In genomic region chr3:69178838-69179739, GRCh38 we compare ENCODE assay signal across 12 cellular contexts. TPM values are rescaled to one million over a fixed set of nuclear protein-coding genes. Genes with fewer than 3 reads are reported as not detected.
DNase-seq lines count a peak whose midpoint lies in the region; ATAC-seq, FAIRE-seq and TF ChIP-seq lines count a peak whose summit lies in the region.
"Had no signal": no experiment of that assay in that cellular context is flagged by ENCODE, and none has a peak within 500 bp of the region (broad histone marks: within the 10 kb centered on the region; RNA-seq: fewer than 3 reads in every experiment).

No MANE protein-coding gene starts in this region.

- peak; percentile 71 for FAIRE-seq in keratinocyte (lab: Jason Lieb, UNC)
- FAIRE-seq: A204.1, K562 had no signal

- H3K9ac ChIP-seq in keratinocyte (ENCODE audit: control insufficient read depth, extremely low read depth, insufficient read depth, low read length) = peak overlapping the region; percentile 82

- H3K9me1 ChIP-seq in keratinocyte (ENCODE audit: control insufficient read depth, extremely low read depth, insufficient read depth, low read length) = peaks cover 3% of the 10 kb centered on the region

- 67% methylated on average over 5 of the region's 5 CpGs for WGBS in suprapubic skin

- peak overlapping the region; percentile 34 for H3K27ac Mint-ChIP-seq in T-helper 1 cell treated with Interleukin-12 subunit alpha and Interleukin-12 subunit beta and Interleukin-4 antibody, amounts not matched to agents 30 μg/mL and 1 μg/mL, for 36 hours

- peaks cover 26% of the 10 kb centered on the region for H3K4me1 ChIP-seq in keratinocyte (ENCODE audit: control insufficient read depth, extremely low read depth, insufficient read depth, low read length)
- peaks cover 24% of the 10 kb centered on the region for H3K4me1 ChIP-seq in suprapubic skin
- no peaks in the 10 kb centered on the region for H3K4me1 ChIP-seq in A673 (ENCODE audit: insufficient read depth, low read length, poor library complexity, severe bottlenecking)

- no peaks in the 10 kb centered on the region for H3K27me3 Mint-ChIP-seq in T-helper 1 cell treated with Interleukin-12 subunit alpha and Interleukin-12 subunit beta and Interleukin-4 antibody, amounts not matched to agents 30 μg/mL and 1 μg/mL, for 36 hours (ENCODE audit: low read depth)

- H3K4me1 Mint-ChIP-seq in T-helper 1 cell treated with Interleukin-12 subunit alpha and Interleukin-12 subunit beta and Interleukin-4 antibody, amounts not matched to agents 30 μg/mL and 1 μg/mL, for 36 hours (ENCODE audit: low read depth) = peaks cover 43% of the 10 kb centered on the region

- no peak overlapping the region for H3K4me3 Mint-ChIP-seq in T-helper 1 cell treated with Interleukin-12 subunit alpha and Interleukin-12 subunit beta and Interleukin-4 antibody, amounts not matched to agents 30 μg/mL and 1 μg/mL, for 36 hours

- H3K9me3 Mint-ChIP-seq in T-helper 1 cell treated with Interleukin-12 subunit alpha and Interleukin-12 subunit beta and Interleukin-4 antibody, amounts not matched to agents 30 μg/mL and 1 μg/mL, for 36 hours = no peaks in the 10 kb centered on the region

- TF ChIP-seq EP300 in suprapubic skin (IDR thresholded peaks at IDR 0.05) = no peak

- intact Hi-C loops in A673 (cut with micrococcal nuclease; ENCODE audit: unreplicated experiment) = no loop called here

- TF ChIP-seq CTCF in keratinocyte (optimal IDR thresholded peaks at IDR 0.05 in 1 of 3, IDR thresholded peaks at IDR 0.05 in 1 of 3, conservative IDR thresholded peaks at IDR 0.05 in 1 of 3; ENCODE audit: extremely low read depth in 1 of 3, insufficient read depth in 2 of 3, low read length in 3 of 3) (peak in 1 of 3 experiments; percentile 30), suprapubic skin (IDR thresholded peaks at IDR 0.05) (no peak), A673 (conservative IDR thresholded peaks at IDR 0.05; ENCODE audit: low read depth, low read length) (no peak)

- peaks cover 4% of the 10 kb centered on the region for H4K20me1 ChIP-seq in keratinocyte (ENCODE audit: control insufficient read depth, extremely low read depth, insufficient read depth, low read length)

- ATAC-seq in GM21367 (IDR thresholded peaks at IDR 0.05; ENCODE audit: unreplicated experiment) = no peak
- ATAC-seq: K562 had no signal

- H3K36me3 Mint-ChIP-seq in T-helper 1 cell treated with Interleukin-12 subunit alpha and Interleukin-12 subunit beta and Interleukin-4 antibody, amounts not matched to agents 30 μg/mL and 1 μg/mL, for 36 hours (ENCODE audit: low read depth) = peaks cover 67% of the 10 kb centered on the region

- dilution Hi-C loops in keratinocyte (cut with MboI; ENCODE audit: extremely low pct_ligation_motif_present, low sequenced_read_pairs) = no loop called here

- no TSS peak for BruUV-seq in A673 (replicated peaks; lab: Mats Ljungman, UMichigan)

- H3K27me3 ChIP-seq in keratinocyte (ENCODE audit: control insufficient read depth, extremely low read depth, insufficient read depth, low read length) (no peaks in the 10 kb centered on the region), suprapubic skin (no peaks in the 10 kb centered on the region), A673 (replicated peaks; ENCODE audit: insufficient read depth, low read depth, low read length, poor library complexity) (no peaks in the 10 kb centered on the region)

- H3K9me3 ChIP-seq in keratinocyte (ENCODE audit: control insufficient read depth, low read depth, low read length) = no peaks in the 10 kb centered on the region
- H3K9me3 ChIP-seq in suprapubic skin = no peaks in the 10 kb centered on the region
- no peaks in the 10 kb centered on the region for H3K9me3 ChIP-seq in A673 (ENCODE audit: low read depth, low read length, poor library complexity, severe bottlenecking)

- POLR2A ChIA-PET in A673 (lab: Charles Lee; ENCODE audit: low non-redundant PET) = no interaction called here

- H3K4me3 ChIP-seq in keratinocyte (ENCODE audit: control insufficient read depth in 2 of 3, extremely low read depth in 1 of 3, insufficient read depth in 2 of 3, low read depth in 1 of 3, low read length in 3 of 3) (no peak overlapping the region), suprapubic skin (no peak overlapping the region), A673 (ENCODE audit: low read depth, low read length, poor library complexity, severe bottlenecking) (no peak overlapping the region)
- H3K4me3 ChIP-seq: K562 had no signal

- no peak for DNase-seq in T-helper 1 cell
- peak; percentile 21 for DNase-seq in astrocyte of the hippocampus (ENCODE audit: low read depth, low spot score)
- DNase-seq in keratinocyte (ENCODE audit: low read depth, low spot score) = peak; percentile 41
- DNase-seq in suprapubic skin (ENCODE audit: low spot score in 2 of 2) = no peak
- no peak for DNase-seq in A673 (ENCODE audit: low spot score)
- no peak for DNase-seq in stimulated activated CD4-positive, alpha-beta T cell treated with anti-CD3 and anti-CD28 coated beads, Interleukin-4, amount 100 ng/mL, for 24 hours
- DNase-seq: NCI-H510A had no signal

- H3K4me2 ChIP-seq in keratinocyte (ENCODE audit: control insufficient read depth, extremely low read depth, insufficient read depth, low read depth, low read length) = peak overlapping the region; percentile 48

- CTCF ChIA-PET in A673 (lab: Charles Lee) = no interaction called here

- peaks cover 14% of the 10 kb centered on the region for H3K79me2 ChIP-seq in keratinocyte (ENCODE audit: control insufficient read depth, insufficient read depth, low read length)

- peaks cover 24 to 45% of the 10 kb centered on the region in 2 experiments for H3K36me3 ChIP-seq in keratinocyte (ENCODE audit: control insufficient read depth in 2 of 2, extremely low read depth in 1 of 2, insufficient read depth in 2 of 2, low read length in 2 of 2)
- H3K36me3 ChIP-seq in suprapubic skin = peaks cover 64% of the 10 kb centered on the region
- H3K36me3 ChIP-seq in A673 (ENCODE audit: insufficient read depth, low read length, poor library complexity, severe bottlenecking) = no peaks in the 10 kb centered on the region

- H2AFZ ChIP-seq in keratinocyte (ENCODE audit: control insufficient read depth, low read length) = no peak overlapping the region

- no peak for TF ChIP-seq POLR2A in suprapubic skin (IDR thresholded peaks at IDR 0.05)

- peak overlapping the region; percentile 98 for H3K27ac ChIP-seq in keratinocyte (ENCODE audit: control insufficient read depth, insufficient read depth, low read length)
- peak overlapping the region; percentile 19 for H3K27ac ChIP-seq in suprapubic skin
- no peak overlapping the region for H3K27ac ChIP-seq in A673 (ENCODE audit: low read depth, low read length, poor library complexity, severe bottlenecking)

RNA-seq across cellular contexts. Expression of gene LMOD3, which starts 56.7 kb away (rescaled TPM):
- not detected in 3 replicates for polyA plus RNA-seq in keratinocyte
- not detected for polyA plus RNA-seq in keratinocyte (2011; ENCODE audit: low read depth)
- polyA plus RNA-seq in keratinocyte (2011; cell fraction: cytosol; rRNA removed) = not detected in 2 replicates
- polyA plus RNA-seq in keratinocyte (2011; cell fraction: nucleus; rRNA removed) = 0.05 TPM in 1 of 2 replicates, not detected in the other
- polyA plus RNA-seq in keratinocyte (2012; ENCODE audit: low replicate concordance) = 0.06 TPM in 1 of 2 replicates, not detected in the other
- polyA minus RNA-seq in keratinocyte = not detected in 3 replicates
- not detected for polyA minus RNA-seq in keratinocyte (2011; cell fraction: cytosol; rRNA and poly(A)+ RNA removed)
- not detected in 2 replicates for polyA minus RNA-seq in keratinocyte (2011; cell fraction: nucleus; rRNA and poly(A)+ RNA removed)
- total RNA-seq in suprapubic skin = under 1 TPM in 1 of 4 donors, not detected in 3; 0.40 TPM
- not detected in 2 replicates for total RNA-seq in A673 (2021)
- total RNA-seq: K562; T-helper 1 cell treated with Interleukin-12 subunit alpha and Interleukin-12 subunit beta and Interleukin-4 antibody, amounts not matched to agents 30 ng/mL and 1 ng/mL, for 36 hours had no signal

Comparison
In these comparisons a context has a peak if more than half of its experiments do, and no peak if none do; other contexts are left out.
1. DNase-seq: peak in astrocyte of the hippocampus (single experiment) and keratinocyte (single experiment); none in T-helper 1 cell (0 of 5), suprapubic skin (0 of 2), A673 (single experiment) and stimulated activated CD4-positive, alpha-beta T cell treated with anti-CD3 and anti-CD28 coated beads, Interleukin-4, amount 100 ng/mL, for 24 hours (single experiment).